In genomic region chr10:5461914-5462840, GRCh38 we compare ENCODE assay signal across 16 cellular contexts. TPM values are rescaled to one million over a fixed set of nuclear protein-coding genes. Genes with fewer than 3 reads are reported as not detected.
A peak's percentile ranks its signal among the peaks of the same experiment; 100 is the strongest.
DNase-seq lines count a peak whose midpoint lies in the region; ATAC-seq, FAIRE-seq and TF ChIP-seq lines count a peak whose summit lies in the region.
"Had no signal": no experiment of that assay in that cellular context is flagged by ENCODE, and none has a peak within 500 bp of the region (broad histone marks: within the 10 kb centered on the region; RNA-seq: fewer than 3 reads in every experiment).

No MANE protein-coding gene starts in this region.

- dilution Hi-C loops in IMR-90 (cut with HindIII; ENCODE audit: low sequenced_read_pairs, unreplicated experiment), result no loop called here

- H3K4ac ChIP-seq in IMR-90 (ENCODE audit: low read depth, low read length), result peak overlapping the region; percentile 45; the same call in 1 of the 2 replicates

- no peak overlapping the region for H3K9ac ChIP-seq in IMR-90 (ENCODE audit: low read depth, low read length)

- peak overlapping the region; percentile 49; the same call in 1 of the 2 replicates for H3K56ac ChIP-seq in IMR-90 (ENCODE audit: extremely low read depth, insufficient read depth, low read length)

- H3K27ac ChIP-seq in IMR-90 (ENCODE audit: insufficient read depth, low read length) (peak overlapping the region; percentile 6; the same call in 1 of the 2 replicates), left ventricle myocardium inferior (replicated peaks) (no peak overlapping the region)

- peak overlapping the region; percentile 48; the same call in 1 of the 2 replicates for H3K14ac ChIP-seq in IMR-90 (replicated peaks; ENCODE audit: low read depth, low read length)

- H4K20me1 ChIP-seq in IMR-90 (ENCODE audit: insufficient read depth, low read length), result no peaks in the 10 kb centered on the region

- H3K36me3 ChIP-seq in IMR-90 (ENCODE audit: control insufficient read depth, insufficient read depth, low read length) (peaks cover 2% of the 10 kb centered on the region; the same call in 1 of the 2 replicates), left ventricle myocardium inferior (peaks cover 18% of the 10 kb centered on the region)

- BruUV-seq in IMR-90 (replicated peaks; lab: Mats Ljungman, UMichigan), result no TSS peak

- WGBS in IMR-90 (ENCODE audit: extremely low coverage in 2 of 2, insufficient read length in 1 of 2), 2 experiments, result 65% methylated on average over 8 of the region's 17 CpGs; no CpG with 5 or more reads in 1 of the 2 experiments

- H3K4me1 ChIP-seq in IMR-90 (ENCODE audit: control insufficient read depth, insufficient read depth, low read length) (peaks cover 17% of the 10 kb centered on the region), left ventricle myocardium inferior (no peaks in the 10 kb centered on the region)

- H4K91ac ChIP-seq in IMR-90 (ENCODE audit: insufficient read depth, low read depth, low read length), result 0 out of 2 replicates have a peak overlapping the region, but pooled peaks have one; percentile 23

- peak overlapping the region; percentile 31; the same call in 1 of the 2 replicates for H3K18ac ChIP-seq in IMR-90 (ENCODE audit: low read depth, low read length)

- peak overlapping the region; percentile 18; the same call in 1 of the 2 replicates for H2BK20ac ChIP-seq in IMR-90 (ENCODE audit: low read depth, low read length)

- no peak overlapping the region for H2AK9ac ChIP-seq in IMR-90 (replicated peaks; ENCODE audit: low read depth, low read length, poor library complexity)

- H3K4me3 ChIP-seq in IMR-90 (ENCODE audit: insufficient read depth, low read depth, low read length) (no peak overlapping the region), fibroblast of pulmonary artery (replicated peaks; ENCODE audit: low read depth, low read length) (no peak overlapping the region), left ventricle myocardium inferior (no peak overlapping the region)
- H3K4me3 ChIP-seq: esophagus squamous epithelium had no signal

- no peaks in the 10 kb centered on the region for H3K27me3 ChIP-seq in IMR-90 (ENCODE audit: control insufficient read depth, insufficient read depth, low read length)
- H3K27me3 ChIP-seq in left ventricle myocardium inferior (ENCODE audit: low read depth), result no peaks in the 10 kb centered on the region
- H3K27me3 ChIP-seq: esophagus squamous epithelium had no signal

- FAIRE-seq in H54 (lab: Jason Lieb, UNC), result no peak
- FAIRE-seq: HTR-8/SVneo had no signal

- H2AFZ ChIP-seq in IMR-90 (replicated peaks; ENCODE audit: low read length, poor library complexity), result peak overlapping the region; percentile 34

- TF ChIP-seq POLR2A in IMR-90 (IDR thresholded peaks at IDR 0.05; ENCODE audit: low read depth, low read length) (no peak), H54 (IDR thresholded peaks at IDR 0.05; ENCODE audit: low read depth, low read length) (no peak)

- no peaks in the 10 kb centered on the region for H3K9me3 ChIP-seq in IMR-90 (ENCODE audit: control insufficient read depth, insufficient read depth, low read length)
- no peaks in the 10 kb centered on the region for H3K9me3 ChIP-seq in left ventricle myocardium inferior (replicated peaks)
- H3K9me3 ChIP-seq: esophagus squamous epithelium had no signal

- in situ Hi-C loops in IMR-90 (cut with MboI; ENCODE audit: low sequenced_read_pairs), result loop anchor here (25.0 kb wide), 1 partner anchor 400 kb away; no protein-coding TSS in a partner anchor

- H3K79me1 ChIP-seq in IMR-90 (ENCODE audit: low read depth in 1 of 2, low read length in 2 of 2), result no peaks in the 10 kb centered on the region

- H2AK5ac ChIP-seq in IMR-90 (ENCODE audit: low read depth, low read length), result peak overlapping the region; percentile 55; the same call in 1 of the 2 replicates

- peak overlapping the region; percentile 42; the same call in 1 of the 2 replicates for H3K23ac ChIP-seq in IMR-90 (ENCODE audit: low read depth, low read length)

- H2BK15ac ChIP-seq in IMR-90 (ENCODE audit: low read depth, low read length), result peak overlapping the region; percentile 38; the same call in 2 of the 3 replicates

- intact Hi-C loops in IMR-90 (cut with micrococcal nuclease), result loop anchor here (5.0 kb wide), 1 partner anchor 75 kb away; no protein-coding TSS in a partner anchor
- intact Hi-C loops in sciatic nerve (cut with DNase I), result no loop called here
- intact Hi-C loops in left ventricle myocardium inferior (cut with micrococcal nuclease), result no loop called here

- H4K8ac ChIP-seq in IMR-90 (ENCODE audit: low read depth in 2 of 2, low read length in 2 of 2), result peak overlapping the region; percentile 55 to 60; a peak in 2 of 4 replicates

- POLR2A ChIA-PET in IMR-90 (lab: Charles Lee; ENCODE audit: unreplicated experiment), result no interaction called here

- TF ChIP-seq RAD21 in IMR-90 (IDR thresholded peaks at IDR 0.05; ENCODE audit: low read length), result no peak

- TF ChIP-seq CTCF in IMR-90 (conservative IDR thresholded peaks at IDR 0.05; ENCODE audit: low read depth, low read length) (no peak), fibroblast of pulmonary artery (IDR thresholded peaks at IDR 0.05; ENCODE audit: low read length, missing control alignments) (no peak), left ventricle myocardium inferior (IDR thresholded peaks at IDR 0.05; ENCODE audit: borderline replicate concordance) (no peak)

- H3K9me1 ChIP-seq in IMR-90 (ENCODE audit: insufficient read depth, low read length), result peaks cover 5% of the 10 kb centered on the region

- H4K5ac ChIP-seq in IMR-90 (ENCODE audit: low read depth, low read length), result peak overlapping the region; percentile 16; the same call in 1 of the 2 replicates

- DNase-seq in IMR-90 (peak; percentile 35), amniotic epithelial cell (ENCODE audit: low read depth) (peak; percentile 39), fibroblast of pulmonary artery (ENCODE audit: low read depth) (peak; percentile 23), sciatic nerve (ENCODE audit: low spot score) (no peak), NCI-H345 treated with DMSO at 0.1 percent for 48 hours (lab: John Stamatoyannopoulos, UW; ENCODE audit: unreplicated experiment) (no peak), NCI-H1105 (lab: John Stamatoyannopoulos, UW) (no peak), left ventricle myocardium inferior (no peak), H54 (ENCODE audit: insufficient read length, low spot score) (no peak)
- DNase-seq: CD8-positive, alpha-beta T cell; esophagus squamous epithelium; GOT3; natural killer cell; NCI-H2029; stimulated activated CD4-positive, alpha-beta T cell treated with anti-CD3 and anti-CD28 coated beads, Interleukin-15, amount 100 ng/mL, for 24 hours; T-helper 1 cell had no signal

- H3K4me2 ChIP-seq in IMR-90 (ENCODE audit: low read depth, low read length), result peak overlapping the region; percentile 44

- no peak overlapping the region for H2BK5ac ChIP-seq in IMR-90 (ENCODE audit: low read depth, low read length, poor library complexity, severe bottlenecking)

- CTCF ChIA-PET in IMR-90 (lab: Yijun Ruan, JAX), result interaction anchor here (1.4 kb wide), 1 partner anchor 161 kb away, joined by 4 read pairs; no protein-coding TSS in a partner anchor

- ATAC-seq in IMR-90 (ENCODE audit: low read depth) (peak; percentile 58), sciatic nerve (peak; percentile 27)
- ATAC-seq: CD8-positive, alpha-beta T cell; natural killer cell had no signal

- peak overlapping the region; percentile 67 for H2BK120ac ChIP-seq in IMR-90 (ENCODE audit: low read depth, low read length)

TF ChIP-seq in IMR-90, 13 proteins besides CTCF, POLR2A, EP300 and RAD21:
- TF ChIP-seq ELK1 (IDR thresholded peaks at IDR 0.05; ENCODE audit: borderline replicate concordance, low read depth, low read length) (no peak), CEBPB (IDR thresholded peaks at IDR 0.05; ENCODE audit: low read depth, low read length) (peak; percentile 39; the same call in 1 of the 2 replicates), CHD1 (IDR thresholded peaks at IDR 0.05; ENCODE audit: low read depth, low read length) (no peak), RCOR1 (IDR thresholded peaks at IDR 0.05; ENCODE audit: insufficient replicate concordance, low read length) (no peak), USF2 (IDR thresholded peaks at IDR 0.05; ENCODE audit: low read depth, low read length) (no peak), SMC3 (IDR thresholded peaks at IDR 0.05; ENCODE audit: low read depth, low read length) (no peak), NFE2L2 (IDR thresholded peaks at IDR 0.05; ENCODE audit: low read depth, low read length) (no peak)

RNA-seq across cellular contexts. Expression of gene CALML5, which starts 37.2 kb away (rescaled TPM):
- not detected in 2 replicates for total RNA-seq in IMR-90 (2012; rRNA removed)
- polyA plus RNA-seq in IMR-90 (2012; rRNA removed), result not detected in 2 replicates
- polyA plus RNA-seq in IMR-90 (2012; cell fraction: cytosol; rRNA removed), result not detected in 2 replicates
- polyA plus RNA-seq in IMR-90 (2012; cell fraction: nucleus; rRNA removed; ENCODE audit: low replicate concordance), result not detected in 2 replicates
- total RNA-seq in sciatic nerve, result not detected
- not detected for total RNA-seq in left ventricle myocardium inferior
- total RNA-seq: CD8-positive, alpha-beta T cell; natural killer cell had no signal

RNA-seq across cellular contexts. Expression of gene NET1, which starts 49.8 kb away (rescaled TPM):
- total RNA-seq in IMR-90 (2012; rRNA removed), result 54.7 and 57.5 TPM in 2 replicates
- polyA plus RNA-seq in IMR-90 (2012; rRNA removed), result 20.0 and 28.2 TPM in 2 replicates
- 6.1 and 6.8 TPM in 2 replicates for polyA plus RNA-seq in IMR-90 (2012; cell fraction: cytosol; rRNA removed)
- polyA plus RNA-seq in IMR-90 (2012; cell fraction: nucleus; rRNA removed; ENCODE audit: low replicate concordance), result 6.5 and 18.1 TPM in 2 replicates
- 86.2 TPM for total RNA-seq in sciatic nerve
- total RNA-seq in left ventricle myocardium inferior, result 11.3 TPM

RNA-seq across cellular contexts. Expression of gene TUBAL3, which starts 57.5 kb away (rescaled TPM):
- total RNA-seq in IMR-90 (2012; rRNA removed) (not detected in 2 replicates), sciatic nerve (0.18 TPM), left ventricle myocardium inferior (0.36 TPM)
- not detected in 2 replicates for polyA plus RNA-seq in IMR-90 (2012; rRNA removed)
- not detected in 2 replicates for polyA plus RNA-seq in IMR-90 (2012; cell fraction: cytosol; rRNA removed)
- polyA plus RNA-seq in IMR-90 (2012; cell fraction: nucleus; rRNA removed; ENCODE audit: low replicate concordance), result not detected in 2 replicates
- total RNA-seq: CD8-positive, alpha-beta T cell; natural killer cell had no signal

Comparison
In these comparisons a context has a peak if more than half of its experiments do, and no peak if none do; other contexts are left out.
1. DNase-seq: peak in IMR-90 (single experiment), amniotic epithelial cell (single experiment) and fibroblast of pulmonary artery (single experiment); none in sciatic nerve (single experiment), NCI-H345 treated with DMSO at 0.1 percent for 48 hours (single experiment), NCI-H1105 (single experiment), left ventricle myocardium inferior (single experiment) and H54 (single experiment).